Comparison of ENCODE assay signal across 1 cellular context in genomic region chr6:2245103-2245953, GRCh38.
TF ChIP-seq lines count a peak whose summit lies in the region.

TSS of gene GMDS (minus strand) at chr6:2245605.

TF ChIP-seq in HepG2, 621 proteins besides CTCF, POLR2A, EP300 and RAD21 (continued from another document and continues in another):
- TF ChIP-seq ZNF800 (CRISPR knock-in tag; IDR thresholded peaks at IDR 0.05): peak; percentile 68; the same call in 1 of the 2 replicates
- TF ChIP-seq ZFP62 (CRISPR knock-in tag; IDR thresholded peaks at IDR 0.05): no peak
- TF ChIP-seq, protein P1, sequence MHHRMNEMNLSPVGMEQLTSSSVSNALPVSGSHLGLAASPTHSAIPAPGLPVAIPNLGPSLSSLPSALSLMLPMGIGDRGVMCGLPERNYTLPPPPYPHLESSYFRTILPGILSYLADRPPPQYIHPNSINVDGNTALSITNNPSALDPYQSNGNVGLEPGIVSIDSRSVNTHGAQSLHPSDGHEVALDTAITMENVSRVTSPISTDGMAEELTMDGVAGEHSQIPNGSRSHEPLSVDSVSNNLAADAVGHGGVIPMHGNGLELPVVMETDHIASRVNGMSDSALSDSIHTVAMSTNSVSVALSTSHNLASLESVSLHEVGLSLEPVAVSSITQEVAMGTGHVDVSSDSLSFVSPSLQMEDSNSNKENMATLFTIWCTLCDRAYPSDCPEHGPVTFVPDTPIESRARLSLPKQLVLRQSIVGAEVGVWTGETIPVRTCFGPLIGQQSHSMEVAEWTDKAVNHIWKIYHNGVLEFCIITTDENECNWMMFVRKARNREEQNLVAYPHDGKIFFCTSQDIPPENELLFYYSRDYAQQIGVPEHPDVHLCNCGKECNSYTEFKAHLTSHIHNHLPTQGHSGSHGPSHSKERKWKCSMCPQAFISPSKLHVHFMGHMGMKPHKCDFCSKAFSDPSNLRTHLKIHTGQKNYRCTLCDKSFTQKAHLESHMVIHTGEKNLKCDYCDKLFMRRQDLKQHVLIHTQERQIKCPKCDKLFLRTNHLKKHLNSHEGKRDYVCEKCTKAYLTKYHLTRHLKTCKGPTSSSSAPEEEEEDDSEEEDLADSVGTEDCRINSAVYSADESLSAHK (CRISPR knock-in tag; IDR thresholded peaks at IDR 0.05; ENCODE audit: borderline replicate concordance): no peak
- TF ChIP-seq, protein P2, sequence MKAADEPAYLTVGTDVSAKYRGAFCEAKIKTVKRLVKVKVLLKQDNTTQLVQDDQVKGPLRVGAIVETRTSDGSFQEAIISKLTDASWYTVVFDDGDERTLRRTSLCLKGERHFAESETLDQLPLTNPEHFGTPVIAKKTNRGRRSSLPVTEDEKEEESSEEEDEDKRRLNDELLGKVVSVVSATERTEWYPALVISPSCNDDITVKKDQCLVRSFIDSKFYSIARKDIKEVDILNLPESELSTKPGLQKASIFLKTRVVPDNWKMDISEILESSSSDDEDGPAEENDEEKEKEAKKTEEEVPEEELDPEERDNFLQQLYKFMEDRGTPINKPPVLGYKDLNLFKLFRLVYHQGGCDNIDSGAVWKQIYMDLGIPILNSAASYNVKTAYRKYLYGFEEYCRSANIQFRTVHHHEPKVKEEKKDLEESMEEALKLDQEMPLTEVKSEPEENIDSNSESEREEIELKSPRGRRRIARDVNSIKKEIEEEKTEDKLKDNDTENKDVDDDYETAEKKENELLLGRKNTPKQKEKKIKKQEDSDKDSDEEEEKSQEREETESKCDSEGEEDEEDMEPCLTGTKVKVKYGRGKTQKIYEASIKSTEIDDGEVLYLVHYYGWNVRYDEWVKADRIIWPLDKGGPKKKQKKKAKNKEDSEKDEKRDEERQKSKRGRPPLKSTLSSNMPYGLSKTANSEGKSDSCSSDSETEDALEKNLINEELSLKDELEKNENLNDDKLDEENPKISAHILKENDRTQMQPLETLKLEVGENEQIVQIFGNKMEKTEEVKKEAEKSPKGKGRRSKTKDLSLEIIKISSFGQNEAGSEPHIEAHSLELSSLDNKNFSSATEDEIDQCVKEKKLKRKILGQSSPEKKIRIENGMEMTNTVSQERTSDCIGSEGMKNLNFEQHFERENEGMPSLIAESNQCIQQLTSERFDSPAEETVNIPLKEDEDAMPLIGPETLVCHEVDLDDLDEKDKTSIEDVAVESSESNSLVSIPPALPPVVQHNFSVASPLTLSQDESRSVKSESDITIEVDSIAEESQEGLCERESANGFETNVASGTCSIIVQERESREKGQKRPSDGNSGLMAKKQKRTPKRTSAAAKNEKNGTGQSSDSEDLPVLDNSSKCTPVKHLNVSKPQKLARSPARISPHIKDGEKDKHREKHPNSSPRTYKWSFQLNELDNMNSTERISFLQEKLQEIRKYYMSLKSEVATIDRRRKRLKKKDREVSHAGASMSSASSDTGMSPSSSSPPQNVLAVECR (CRISPR knock-in tag; IDR thresholded peaks at IDR 0.05; ENCODE audit: borderline replicate concordance): peak; percentile 88
- TF ChIP-seq IRX3 (CRISPR knock-in tag; IDR thresholded peaks at IDR 0.05; ENCODE audit: borderline replicate concordance, low read depth): 0 out of 2 replicates have a peak, but pooled peaks have one; percentile 89
- TF ChIP-seq GRHL1 (CRISPR knock-in tag; conservative IDR thresholded peaks at IDR 0.05): no peak
- TF ChIP-seq, protein P3, sequence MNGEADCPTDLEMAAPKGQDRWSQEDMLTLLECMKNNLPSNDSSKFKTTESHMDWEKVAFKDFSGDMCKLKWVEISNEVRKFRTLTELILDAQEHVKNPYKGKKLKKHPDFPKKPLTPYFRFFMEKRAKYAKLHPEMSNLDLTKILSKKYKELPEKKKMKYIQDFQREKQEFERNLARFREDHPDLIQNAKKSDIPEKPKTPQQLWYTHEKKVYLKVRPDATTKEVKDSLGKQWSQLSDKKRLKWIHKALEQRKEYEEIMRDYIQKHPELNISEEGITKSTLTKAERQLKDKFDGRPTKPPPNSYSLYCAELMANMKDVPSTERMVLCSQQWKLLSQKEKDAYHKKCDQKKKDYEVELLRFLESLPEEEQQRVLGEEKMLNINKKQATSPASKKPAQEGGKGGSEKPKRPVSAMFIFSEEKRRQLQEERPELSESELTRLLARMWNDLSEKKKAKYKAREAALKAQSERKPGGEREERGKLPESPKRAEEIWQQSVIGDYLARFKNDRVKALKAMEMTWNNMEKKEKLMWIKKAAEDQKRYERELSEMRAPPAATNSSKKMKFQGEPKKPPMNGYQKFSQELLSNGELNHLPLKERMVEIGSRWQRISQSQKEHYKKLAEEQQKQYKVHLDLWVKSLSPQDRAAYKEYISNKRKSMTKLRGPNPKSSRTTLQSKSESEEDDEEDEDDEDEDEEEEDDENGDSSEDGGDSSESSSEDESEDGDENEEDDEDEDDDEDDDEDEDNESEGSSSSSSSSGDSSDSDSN (CRISPR knock-in tag; IDR thresholded peaks at IDR 0.05): peak; percentile 97
- peak; percentile 80; the same call in 1 of the 2 replicates for TF ChIP-seq CREB3 (CRISPR knock-in tag; IDR thresholded peaks at IDR 0.05)
- no peak for TF ChIP-seq ZNF883 (CRISPR knock-in tag; IDR thresholded peaks at IDR 0.05; ENCODE audit: not compliant biosample characterization)
- TF ChIP-seq FOXA1 (IDR thresholded peaks at IDR 0.05): no peak
- no peak for TF ChIP-seq FOXA1 (CRISPR knock-in tag; IDR thresholded peaks at IDR 0.05)
- TF ChIP-seq SIN3A (IDR thresholded peaks at IDR 0.05; ENCODE audit: borderline replicate concordance, low read depth, low read length): peak; percentile 82; the same call in 1 of the 2 replicates
- no peak for TF ChIP-seq TCF7L2 (IDR thresholded peaks at IDR 0.05; ENCODE audit: low read depth, low read length)
- TF ChIP-seq, protein P4, sequence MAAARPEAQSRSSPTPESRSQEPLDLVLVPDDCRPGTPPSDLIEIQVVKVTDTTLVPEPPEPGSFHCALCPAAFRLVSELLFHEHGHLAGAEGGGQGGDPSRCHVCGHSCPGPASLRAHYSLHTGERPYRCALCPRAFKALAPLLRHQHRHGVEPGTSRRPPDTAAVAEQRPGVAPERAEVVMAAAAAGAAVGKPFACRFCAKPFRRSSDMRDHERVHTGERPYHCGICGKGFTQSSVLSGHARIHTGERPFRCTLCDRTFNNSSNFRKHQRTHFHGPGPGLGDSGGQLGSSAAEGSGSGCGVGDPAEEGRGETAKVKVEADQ (CRISPR knock-in tag; IDR thresholded peaks at IDR 0.05; ENCODE audit: borderline replicate concordance): peak; percentile 76; the same call in 1 of the 2 replicates
- peak; percentile 84; the same call in 1 of the 2 replicates for TF ChIP-seq ZNF367 (CRISPR knock-in tag; IDR thresholded peaks at IDR 0.05; ENCODE audit: borderline replicate concordance)
- TF ChIP-seq SOX5 (CRISPR knock-in tag; IDR thresholded peaks at IDR 0.05; ENCODE audit: borderline replicate concordance): peak; percentile 5; the same call in 1 of the 2 replicates
- no peak for TF ChIP-seq ZNF260 (CRISPR knock-in tag; IDR thresholded peaks at IDR 0.05; ENCODE audit: borderline replicate concordance, low read depth)
- TF ChIP-seq ZNF616 (CRISPR knock-in tag; IDR thresholded peaks at IDR 0.05; ENCODE audit: low read depth): peak; percentile 96
- peak; percentile 97 for TF ChIP-seq RBFOX2 (IDR thresholded peaks at IDR 0.05; ENCODE audit: low read depth, low read length)
- peak; percentile 61; the same call in 1 of the 2 replicates for TF ChIP-seq ETV6 (CRISPR knock-in tag; conservative IDR thresholded peaks at IDR 0.05)
- TF ChIP-seq ZNF382 (CRISPR knock-in tag; IDR thresholded peaks at IDR 0.05; ENCODE audit: borderline replicate concordance): no peak
- TF ChIP-seq ZNF446 (CRISPR knock-in tag; IDR thresholded peaks at IDR 0.05): peak; percentile 88
- TF ChIP-seq ZNF335 (CRISPR knock-in tag; IDR thresholded peaks at IDR 0.05): no peak; the same call in 1 of the 2 replicates
- TF ChIP-seq, protein P5, sequence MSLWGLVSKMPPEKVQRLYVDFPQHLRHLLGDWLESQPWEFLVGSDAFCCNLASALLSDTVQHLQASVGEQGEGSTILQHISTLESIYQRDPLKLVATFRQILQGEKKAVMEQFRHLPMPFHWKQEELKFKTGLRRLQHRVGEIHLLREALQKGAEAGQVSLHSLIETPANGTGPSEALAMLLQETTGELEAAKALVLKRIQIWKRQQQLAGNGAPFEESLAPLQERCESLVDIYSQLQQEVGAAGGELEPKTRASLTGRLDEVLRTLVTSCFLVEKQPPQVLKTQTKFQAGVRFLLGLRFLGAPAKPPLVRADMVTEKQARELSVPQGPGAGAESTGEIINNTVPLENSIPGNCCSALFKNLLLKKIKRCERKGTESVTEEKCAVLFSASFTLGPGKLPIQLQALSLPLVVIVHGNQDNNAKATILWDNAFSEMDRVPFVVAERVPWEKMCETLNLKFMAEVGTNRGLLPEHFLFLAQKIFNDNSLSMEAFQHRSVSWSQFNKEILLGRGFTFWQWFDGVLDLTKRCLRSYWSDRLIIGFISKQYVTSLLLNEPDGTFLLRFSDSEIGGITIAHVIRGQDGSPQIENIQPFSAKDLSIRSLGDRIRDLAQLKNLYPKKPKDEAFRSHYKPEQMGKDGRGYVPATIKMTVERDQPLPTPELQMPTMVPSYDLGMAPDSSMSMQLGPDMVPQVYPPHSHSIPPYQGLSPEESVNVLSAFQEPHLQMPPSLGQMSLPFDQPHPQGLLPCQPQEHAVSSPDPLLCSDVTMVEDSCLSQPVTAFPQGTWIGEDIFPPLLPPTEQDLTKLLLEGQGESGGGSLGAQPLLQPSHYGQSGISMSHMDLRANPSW (CRISPR knock-in tag; IDR thresholded peaks at IDR 0.05; ENCODE audit: borderline replicate concordance): no peak
- TF ChIP-seq ELF3 (CRISPR knock-in tag; IDR thresholded peaks at IDR 0.05): peak; percentile 56; the same call in 1 of the 2 replicates
- TF ChIP-seq, protein P6, sequence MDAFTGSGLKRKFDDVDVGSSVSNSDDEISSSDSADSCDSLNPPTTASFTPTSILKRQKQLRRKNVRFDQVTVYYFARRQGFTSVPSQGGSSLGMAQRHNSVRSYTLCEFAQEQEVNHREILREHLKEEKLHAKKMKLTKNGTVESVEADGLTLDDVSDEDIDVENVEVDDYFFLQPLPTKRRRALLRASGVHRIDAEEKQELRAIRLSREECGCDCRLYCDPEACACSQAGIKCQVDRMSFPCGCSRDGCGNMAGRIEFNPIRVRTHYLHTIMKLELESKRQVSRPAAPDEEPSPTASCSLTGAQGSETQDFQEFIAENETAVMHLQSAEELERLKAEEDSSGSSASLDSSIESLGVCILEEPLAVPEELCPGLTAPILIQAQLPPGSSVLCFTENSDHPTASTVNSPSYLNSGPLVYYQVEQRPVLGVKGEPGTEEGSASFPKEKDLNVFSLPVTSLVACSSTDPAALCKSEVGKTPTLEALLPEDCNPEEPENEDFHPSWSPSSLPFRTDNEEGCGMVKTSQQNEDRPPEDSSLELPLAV (CRISPR knock-in tag; conservative IDR thresholded peaks at IDR 0.05; ENCODE audit: low read depth): peak; percentile 94
- TF ChIP-seq ZNF556 (CRISPR knock-in tag; IDR thresholded peaks at IDR 0.05; ENCODE audit: borderline replicate concordance): peak; percentile 89; the same call in 1 of the 2 replicates
- TF ChIP-seq BHLHE40 (IDR thresholded peaks at IDR 0.05; ENCODE audit: low read length): peak; percentile 63
- TF ChIP-seq, protein P7, sequence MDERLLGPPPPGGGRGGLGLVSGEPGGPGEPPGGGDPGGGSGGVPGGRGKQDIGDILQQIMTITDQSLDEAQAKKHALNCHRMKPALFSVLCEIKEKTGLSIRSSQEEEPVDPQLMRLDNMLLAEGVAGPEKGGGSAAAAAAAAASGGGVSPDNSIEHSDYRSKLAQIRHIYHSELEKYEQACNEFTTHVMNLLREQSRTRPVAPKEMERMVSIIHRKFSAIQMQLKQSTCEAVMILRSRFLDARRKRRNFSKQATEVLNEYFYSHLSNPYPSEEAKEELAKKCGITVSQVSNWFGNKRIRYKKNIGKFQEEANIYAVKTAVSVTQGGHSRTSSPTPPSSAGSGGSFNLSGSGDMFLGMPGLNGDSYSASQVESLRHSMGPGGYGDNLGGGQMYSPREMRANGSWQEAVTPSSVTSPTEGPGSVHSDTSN (CRISPR knock-in tag; IDR thresholded peaks at IDR 0.05): no peak
